ENCODE assay signal across 11 cellular contexts in the genomic region with DNA sequence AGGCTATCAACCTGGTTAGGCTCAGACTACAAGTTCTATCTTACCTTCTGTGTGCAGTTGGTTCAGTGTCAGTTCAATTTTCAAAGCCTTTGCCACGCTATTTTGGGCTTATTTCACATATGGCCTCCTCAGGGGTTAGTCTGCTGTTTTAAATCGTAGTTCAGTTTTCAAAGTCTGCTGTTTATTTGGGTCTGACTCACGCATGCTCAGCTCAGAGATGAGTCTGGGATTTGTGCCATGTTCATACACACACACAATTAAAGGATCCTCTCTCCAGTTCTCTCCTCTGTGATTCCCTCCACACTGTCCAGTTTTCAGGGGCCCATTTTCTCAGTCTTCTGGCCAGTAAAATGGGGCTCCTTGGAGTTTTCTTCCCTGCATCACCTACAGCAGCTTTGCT. TPM values are rescaled to one million over a fixed set of nuclear protein-coding genes. Genes with fewer than 3 reads are reported as not detected.
DNase-seq lines count a peak whose midpoint lies in the region; ATAC-seq and TF ChIP-seq lines count a peak whose summit lies in the region.
"Had no signal": no experiment of that assay in that cellular context is flagged by ENCODE, and none has a peak within 500 bp of the region (broad histone marks: within the 10 kb centered on the region; RNA-seq: fewer than 3 reads in every experiment).

No MANE protein-coding gene starts in this region.

- no peak for TF ChIP-seq POLR2A in transverse colon (IDR thresholded peaks at IDR 0.05)

- no peak for TF ChIP-seq EP300 in transverse colon (IDR thresholded peaks at IDR 0.05; ENCODE audit: low read depth)

- no peak overlapping the region for H3K4me3 ChIP-seq in cardiac fibroblast (replicated peaks in 1 of 2; ENCODE audit: low read depth in 2 of 2, low read length in 2 of 2)
- H3K4me3 ChIP-seq in transverse colon = no peak overlapping the region
- no peak overlapping the region for H3K4me3 ChIP-seq in HAP-1

- H3K4me1 ChIP-seq in transverse colon (no peaks in the 10 kb centered on the region), HAP-1 (no peaks in the 10 kb centered on the region)

- in situ Hi-C loops in transverse colon (cut with MboI; ENCODE audit: low pct_ligation_motif_present in 1 of 4, low pct_unique_long_range_greater_than_20kb in 1 of 4, low sequenced_read_pairs in 3 of 4) (no loop called here), HAP-1 (cut with MboI; ENCODE audit: low sequenced_read_pairs) (no loop called here)

- no peak for TF ChIP-seq CTCF in cardiac fibroblast (IDR thresholded peaks at IDR 0.05; ENCODE audit: low read depth, low read length)
- no peak for TF ChIP-seq CTCF in transverse colon (IDR thresholded peaks at IDR 0.05)

- intact Hi-C loops in transverse colon (cut with DNase I; ENCODE audit: low total_unique reads) = no loop called here

- 20 to 24% methylated on average over 1 to 3 of the region's 3 CpGs for WGBS in transverse colon (ENCODE audit: low coverage in 1 of 2), 2 donors

- H3K9me3 ChIP-seq in transverse colon (no peaks in the 10 kb centered on the region), HAP-1 (no peaks in the 10 kb centered on the region; the same call in 1 of the 2 replicates)

- no peak for ATAC-seq in HG03139 (IDR thresholded peaks at IDR 0.05; ENCODE audit: unreplicated experiment)

- H3K36me3 ChIP-seq in transverse colon (no peaks in the 10 kb centered on the region), HAP-1 (replicated peaks) (no peaks in the 10 kb centered on the region)

- H3K27ac ChIP-seq in transverse colon = peak overlapping the region in 3 of 4 donors; percentile 31 to 59 (median 51)

- H3K27me3 ChIP-seq in transverse colon (no peaks in the 10 kb centered on the region), HAP-1 (ENCODE audit: low read depth) (no peaks in the 10 kb centered on the region)

- DNase-seq in NCI-H1092 treated with DMSO at 0.1 percent for 48 hours (lab: John Stamatoyannopoulos, UW) = peak; percentile 13
- no peak for DNase-seq in NCI-H1092 (lab: John Stamatoyannopoulos, UW)
- peak; percentile 72 to 78 for DNase-seq in cardiac fibroblast (ENCODE audit: low read depth in 2 of 2)
- peak; percentile 41 to 70 for DNase-seq in lung microvascular endothelial cell (ENCODE audit: low read depth in 2 of 2)
- no peak for DNase-seq in transverse colon
- no peak for DNase-seq in HAP-1 (ENCODE audit: low spot score in 2 of 2)
- DNase-seq in NCI-H2227 (lab: John Stamatoyannopoulos, UW; ENCODE audit: unreplicated experiment) = no peak
- DNase-seq: 8988T; activated naive CD8-positive, alpha-beta T cell treated with anti-CD3 and anti-CD28 coated beads for 36 hours; kidney glomerular epithelial cell had no signal

RNA-seq across cellular contexts. Expression of a gene that starts 32.2 kb away (rescaled TPM):
- total RNA-seq in lung microvascular endothelial cell (31.5 and 39.0 TPM in 2 replicates), transverse colon (10 to 100 TPM; 33.7 to 50.5 (median 47.4) TPM)

Comparison
In these comparisons a context has a peak if more than half of its experiments do, and no peak if none do; other contexts are left out.
1. DNase-seq: peak in NCI-H1092 treated with DMSO at 0.1 percent for 48 hours (single experiment), cardiac fibroblast (2 of 2) and lung microvascular endothelial cell (2 of 2); none in NCI-H1092 (single experiment), transverse colon (single experiment), HAP-1 (0 of 2) and NCI-H2227 (single experiment).